ENCODE assay signal across 8 cellular contexts in the genomic region with DNA sequence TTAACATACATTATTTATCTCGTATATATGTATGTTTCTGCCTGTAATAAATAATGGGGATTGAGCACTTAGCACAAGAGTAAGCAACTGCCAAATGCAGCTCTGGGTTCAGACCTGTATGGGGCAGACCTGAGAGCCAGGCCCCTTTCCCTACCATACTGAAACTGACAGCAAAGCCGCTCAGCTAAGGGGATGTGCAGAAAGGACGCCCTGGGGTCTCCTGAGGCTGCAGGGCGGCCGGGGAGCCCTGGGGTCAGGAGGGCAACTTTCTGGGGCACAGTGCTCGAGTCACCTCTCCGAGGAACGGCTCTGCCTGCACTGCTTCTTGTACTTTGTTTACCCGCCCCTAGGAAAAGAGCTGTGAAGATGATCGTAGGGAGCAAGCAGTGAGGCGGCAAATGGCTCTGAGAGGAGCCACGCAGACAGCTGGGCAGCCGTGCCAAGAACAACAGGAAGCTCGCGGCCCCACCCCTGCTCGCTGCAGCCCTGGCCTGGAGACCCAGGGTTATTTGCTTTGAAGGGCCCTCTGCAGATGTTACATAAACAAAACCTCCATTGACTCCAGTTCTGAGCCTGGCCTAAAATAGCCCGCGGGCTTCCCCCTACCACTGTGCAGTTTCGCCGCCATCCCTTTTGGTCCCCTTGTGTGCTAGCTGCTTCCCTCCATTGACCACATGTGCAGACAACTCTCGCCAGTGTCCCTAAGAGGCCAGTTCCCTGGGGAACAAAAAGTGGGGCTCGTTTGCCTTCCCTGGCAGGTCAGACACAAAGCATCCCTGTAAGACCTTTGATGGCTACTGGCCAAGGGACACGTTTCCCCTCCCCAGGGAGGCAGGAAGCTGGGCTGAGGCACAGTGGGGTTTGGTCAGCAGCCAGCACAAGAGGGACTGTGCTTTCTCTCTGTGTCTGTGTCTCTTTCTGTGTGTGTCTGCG.
A peak's percentile ranks its signal among the peaks of the same experiment; 100 is the strongest.
DNase-seq lines count a peak whose midpoint lies in the region; ATAC-seq, FAIRE-seq and TF ChIP-seq lines count a peak whose summit lies in the region.

No MANE protein-coding gene starts in this region.

- POLR2A ChIA-PET in GM12878 (lab: Charles Lee): interaction anchor here (0.6 to 5.3 kb wide), 10 partner anchors 9 to 62 kb away, joined by 3 to 46 read pairs (median 5); no protein-coding TSS in a partner anchor

- TF ChIP-seq RAD21 in GM12878 (IDR thresholded peaks at IDR 0.05; ENCODE audit: insufficient read depth, low read depth, low read length): peak; percentile 24; the same call in 1 of the 2 replicates

- CTCF ChIA-PET in GM12878 (lab: Yijun Ruan, JAX): interaction anchor here (0.6 to 11.6 kb wide), 14 partner anchors 9 to 688 kb away, joined by 3 to 305 read pairs (median 4); no protein-coding TSS in a partner anchor

- peak; percentile 74 for FAIRE-seq in GM12878 (lab: Jason Lieb, UNC)

- peak overlapping the region; percentile 64 for H3K27ac ChIP-seq in GM12878 (ENCODE audit: control insufficient read depth, insufficient read depth)

- no TSS peak for BruUV-seq in GM12878 (replicated peaks; lab: Mats Ljungman, UMichigan)

- peaks cover 4% of the 10 kb centered on the region; the same call in 2 of the 3 replicates for H3K9me3 ChIP-seq in GM12878 (replicated peaks; ENCODE audit: control insufficient read depth, insufficient read depth, low read length)

- H3K36me3 ChIP-seq in GM12878 (ENCODE audit: control insufficient read depth in 2 of 2, insufficient read depth in 2 of 2, low read length in 1 of 2): no peaks in the 10 kb centered on the region

- peak; percentile 63 to 80; a peak in 2 of 4 replicates for TF ChIP-seq EP300 in GM12878 (IDR thresholded peaks at IDR 0.05; ENCODE audit: borderline replicate concordance in 1 of 2, control insufficient read depth in 1 of 2, low read depth in 2 of 2, low read length in 2 of 2)

- H3K4me3 ChIP-seq in GM12878: peak overlapping the region; percentile 45
- H3K4me3 ChIP-seq in skeletal muscle cell (ENCODE audit: low read depth, low read length): no peak overlapping the region

- peak; percentile 32 to 37 (median 35); a peak in 4 of 6 replicates for TF ChIP-seq CTCF in GM12878 (IDR thresholded peaks at IDR 0.05 in 2 of 3, conservative IDR thresholded peaks at IDR 0.05 in 1 of 3; ENCODE audit: control insufficient read depth in 2 of 3, extremely low read depth in 1 of 3, insufficient read depth in 1 of 3, low read depth in 3 of 3, low read length in 3 of 3)

- peak overlapping the region; percentile 76 for H2AFZ ChIP-seq in GM12878 (ENCODE audit: control insufficient read depth, low read depth, low read length)

- peak; percentile 77 for ATAC-seq in GM19397 (IDR thresholded peaks at IDR 0.05; ENCODE audit: unreplicated experiment)
- ATAC-seq in HG03432 (IDR thresholded peaks at IDR 0.05; ENCODE audit: unreplicated experiment): peak; percentile 79
- ATAC-seq in GM12878: peak; percentile 80

- in situ Hi-C loops in GM12878 (cut with MboI): loop anchor here (10.0 kb wide), 1 partner anchor 58 kb away; no protein-coding TSS in a partner anchor

- peak; percentile 93 for DNase-seq in DMS153 treated with DMSO at 0.1 percent for 48 hours (lab: John Stamatoyannopoulos, UW; ENCODE audit: unreplicated experiment)
- DNase-seq in NCI-H510A treated with DMSO at 0.1 percent for 48 hours (lab: John Stamatoyannopoulos, UW): peak; percentile 93
- DNase-seq in GM12878 (ENCODE audit: low read depth, low spot score): peak; percentile 88
- DNase-seq in iPS-NIHi11 (ENCODE audit: low spot score): peak; percentile 32
- peak; percentile 71 for DNase-seq in skeletal muscle cell (ENCODE audit: low read depth)
- DNase-seq in activated effector memory CD4-positive, alpha-beta T cell treated with anti-CD3 and anti-CD28 coated beads, Interleukin-2, amount 50 U/mL, for 16 hours: no peak

- H3K27me3 ChIP-seq in GM12878 (replicated peaks in 1 of 2; ENCODE audit: control insufficient read depth in 2 of 2, insufficient read depth in 2 of 2, low read length in 1 of 2): no peaks in the 10 kb centered on the region

- H3K4me1 ChIP-seq in GM12878 (ENCODE audit: control insufficient read depth, insufficient read depth, low read length): peaks cover 49% of the 10 kb centered on the region

- peak; percentile 60 for TF ChIP-seq POLR2A in GM12878 (IDR thresholded peaks at IDR 0.05; ENCODE audit: low read depth, low read length)

- no peaks in the 10 kb centered on the region for H3K79me2 ChIP-seq in GM12878 (ENCODE audit: control insufficient read depth, insufficient read depth, low read length)

- SMC1A ChIA-PET in GM12878 (lab: Charles Lee; ENCODE audit: uncharacterized antibody, unreplicated experiment): interaction anchor here (0.7 to 14.8 kb wide), 19 partner anchors 9 to 690 kb away, joined by 3 to 228 read pairs (median 5); no protein-coding TSS in a partner anchor

- 3% methylated on average over 24 of the region's 24 CpGs for WGBS in GM12878 (ENCODE audit: insufficient coverage, insufficient replicate concordance, low lambda C conversion rate, missing lambda C conversion rate)

- peak overlapping the region; percentile 58 for H3K9ac ChIP-seq in GM12878 (ENCODE audit: control insufficient read depth, insufficient read depth, low read length)

- intact Hi-C loops in GM12878 (cut with micrococcal nuclease; ENCODE audit: unreplicated experiment): loop anchor here (1.0 to 10.0 kb wide), 9 partner anchors 46 to 688 kb away; partner anchors contain the start of gene CHIC2

- RAD21 ChIA-PET in GM12878 (lab: Charles Lee; ENCODE audit: unreplicated experiment): interaction anchor here (0.7 to 6.1 kb wide), 22 partner anchors 8 to 690 kb away, joined by 3 to 132 read pairs (median 4); no protein-coding TSS in a partner anchor

- H4K20me1 ChIP-seq in GM12878 (ENCODE audit: control insufficient read depth, insufficient read depth): no peaks in the 10 kb centered on the region

- peak overlapping the region; percentile 90 for H3K4me2 ChIP-seq in GM12878 (ENCODE audit: control insufficient read depth, insufficient read depth)

TF ChIP-seq in GM12878, 131 proteins besides CTCF, POLR2A, EP300 and RAD21 (continues in another document):
- TF ChIP-seq CBX5 (IDR thresholded peaks at IDR 0.05; ENCODE audit: low read depth) (peak; percentile 82; the same call in 1 of the 2 replicates), SIN3A (IDR thresholded peaks at IDR 0.05; ENCODE audit: low read depth, low read length) (0 out of 2 replicates have a peak, but pooled peaks have one; percentile 48), DPF2 (IDR thresholded peaks at IDR 0.05) (peak; percentile 77; the same call in 1 of the 2 replicates), BCLAF1 (IDR thresholded peaks at IDR 0.05) (no peak), MXI1 (IDR thresholded peaks at IDR 0.05; ENCODE audit: low read depth, low read length) (0 out of 2 replicates have a peak, but pooled peaks have one; percentile 31), PAX5 (IDR thresholded peaks at IDR 0.05; ENCODE audit: borderline replicate concordance, low read depth, low read length) (0 out of 2 replicates have a peak, but pooled peaks have one; percentile 63), BCL11A (IDR thresholded peaks at IDR 0.05; ENCODE audit: low read depth, low read length) (peak; percentile 78; the same call in 1 of the 2 replicates), KAT2A (conservative IDR thresholded peaks at IDR 0.05; ENCODE audit: control insufficient read depth, low read depth, low read length) (no peak), SREBF2 (IDR thresholded peaks at IDR 0.05; ENCODE audit: low read length) (no peak), ATF3 (IDR thresholded peaks at IDR 0.05; ENCODE audit: borderline replicate concordance, extremely low read depth, low read depth, low read length) (no peak), NFYA (IDR thresholded peaks at IDR 0.05; ENCODE audit: borderline replicate concordance, low read depth, low read length) (no peak), EGR1 (IDR thresholded peaks at IDR 0.05; ENCODE audit: borderline replicate concordance in 1 of 2, low read depth in 2 of 2, low read length in 2 of 2) (no peak), SMAD1 (IDR thresholded peaks at IDR 0.05; ENCODE audit: low read depth, partially characterized antibody) (peak; percentile 90), MTA3 (IDR thresholded peaks at IDR 0.05; ENCODE audit: borderline replicate concordance, low read length) (no peak; the same call in 1 of the 2 replicates)
- TF ChIP-seq, protein P1, sequence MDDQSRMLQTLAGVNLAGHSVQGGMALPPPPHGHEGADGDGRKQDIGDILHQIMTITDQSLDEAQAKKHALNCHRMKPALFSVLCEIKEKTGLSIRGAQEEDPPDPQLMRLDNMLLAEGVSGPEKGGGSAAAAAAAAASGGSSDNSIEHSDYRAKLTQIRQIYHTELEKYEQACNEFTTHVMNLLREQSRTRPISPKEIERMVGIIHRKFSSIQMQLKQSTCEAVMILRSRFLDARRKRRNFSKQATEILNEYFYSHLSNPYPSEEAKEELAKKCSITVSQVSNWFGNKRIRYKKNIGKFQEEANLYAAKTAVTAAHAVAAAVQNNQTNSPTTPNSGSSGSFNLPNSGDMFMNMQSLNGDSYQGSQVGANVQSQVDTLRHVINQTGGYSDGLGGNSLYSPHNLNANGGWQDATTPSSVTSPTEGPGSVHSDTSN (IDR thresholded peaks at IDR 0.05; ENCODE audit: insufficient replicate concordance, low read depth, low read length): peak; percentile 29
